1 cellular context compared by ENCODE assay signal in genomic region chr15:48564690-48565089, GRCh38.
TF ChIP-seq lines count a peak whose summit lies in the region.

No MANE protein-coding gene starts in this region.

TF ChIP-seq in SK-N-SH, 30 proteins besides CTCF, POLR2A, EP300 and RAD21 (continued from another document):
- TF ChIP-seq IRF3 (IDR thresholded peaks at IDR 0.05; ENCODE audit: low read depth, low read length) (no peak), REST (IDR thresholded peaks at IDR 0.05; ENCODE audit: low read depth, low read length) (no peak), RXRA (IDR thresholded peaks at IDR 0.05; ENCODE audit: borderline replicate concordance, low read depth) (no peak), FOXM1 (IDR thresholded peaks at IDR 0.05; ENCODE audit: low read depth) (no peak), JUND (IDR thresholded peaks at IDR 0.05) (no peak), NFIC (IDR thresholded peaks at IDR 0.05; ENCODE audit: borderline replicate concordance) (no peak), EZH2phosphoT487 (IDR thresholded peaks at IDR 0.05; ENCODE audit: borderline replicate concordance, low read depth) (no peak), CHD2 (IDR thresholded peaks at IDR 0.05; ENCODE audit: low read length, partially characterized antibody) (no peak), YY1 (IDR thresholded peaks at IDR 0.05; ENCODE audit: low read depth) (no peak), PBX3 (IDR thresholded peaks at IDR 0.05) (no peak), USF2 (IDR thresholded peaks at IDR 0.05; ENCODE audit: borderline replicate concordance, low read depth, low read length) (no peak), GATA2 (CRISPR knock-in tag; IDR thresholded peaks at IDR 0.05) (no peak)
